In the genomic region with DNA sequence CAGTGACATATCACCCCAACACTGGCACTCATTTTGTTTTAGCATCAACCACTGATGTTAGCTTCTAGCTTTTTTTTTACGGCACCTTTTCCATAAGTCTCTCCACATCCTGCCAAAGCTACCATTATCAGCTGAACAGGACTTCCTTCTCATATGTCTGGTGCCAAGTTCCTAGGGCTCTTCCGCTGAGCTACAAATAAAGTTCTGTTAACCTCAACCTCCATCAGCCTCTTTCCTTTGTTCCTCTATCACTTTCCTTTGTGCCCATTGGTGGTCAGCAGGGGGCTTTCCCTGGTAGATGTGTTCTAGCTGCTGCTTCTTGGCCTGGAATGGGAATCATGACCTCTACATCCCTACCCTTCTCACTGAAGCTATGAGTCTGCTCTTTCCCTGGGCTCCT, we compare ENCODE assay signal across 16 cellular contexts.
DNase-seq lines count a peak whose midpoint lies in the region; ATAC-seq and TF ChIP-seq lines count a peak whose summit lies in the region.
"Had no signal": no experiment of that assay in that cellular context is flagged by ENCODE, and none has a peak within 500 bp of the region (broad histone marks: within the 10 kb centered on the region; RNA-seq: fewer than 3 reads in every experiment).

No MANE protein-coding gene starts in this region.

- no peaks in the 10 kb centered on the region for H3K36me3 ChIP-seq in CD4-positive, CD25-positive, alpha-beta regulatory T cell (ENCODE audit: control insufficient read depth, insufficient read depth, low read length)
- H3K36me3 ChIP-seq in sigmoid colon = no peaks in the 10 kb centered on the region
- H3K36me3 ChIP-seq: BLaER1 had no signal

- H3K9me3 Mint-ChIP-seq in CD4-positive, CD25-positive, alpha-beta regulatory T cell = no peaks in the 10 kb centered on the region
- no peaks in the 10 kb centered on the region for H3K9me3 Mint-ChIP-seq in WTC11
- H3K9me3 Mint-ChIP-seq: CD8-positive, alpha-beta memory T cell; HFFc6 had no signal

- POLR2A ChIA-PET in WTC11 (lab: Charles Lee) = no interaction called here

- TF ChIP-seq CTCF in WTC11 (IDR thresholded peaks at IDR 0.05) (no peak), sigmoid colon (IDR thresholded peaks at IDR 0.05) (no peak)

- H3K4me3 Mint-ChIP-seq in CD4-positive, CD25-positive, alpha-beta regulatory T cell = no peak overlapping the region
- H3K4me3 Mint-ChIP-seq in WTC11 = no peak overlapping the region
- H3K4me3 Mint-ChIP-seq: CD8-positive, alpha-beta memory T cell; HFFc6 had no signal

- H3K36me3 Mint-ChIP-seq in CD4-positive, CD25-positive, alpha-beta regulatory T cell = peaks cover 18% of the 10 kb centered on the region
- H3K36me3 Mint-ChIP-seq in WTC11 = no peaks in the 10 kb centered on the region

- 88 to 94% methylated on average over 2 of the region's 2 CpGs for WGBS in sigmoid colon, 2 donors

- H3K4me1 ChIP-seq in CD4-positive, CD25-positive, alpha-beta regulatory T cell (ENCODE audit: control insufficient read depth, insufficient read depth, low read length, poor library complexity, severe bottlenecking) = no peaks in the 10 kb centered on the region
- peaks cover 0 to 14% (median 8%) of the 10 kb centered on the region in 4 donors for H3K4me1 ChIP-seq in sigmoid colon

- no peak for TF ChIP-seq POLR2A in sigmoid colon (IDR thresholded peaks at IDR 0.05)

- peaks cover 18 to 20% (median 19%) of the 10 kb centered on the region in 4 donors for H3K4me1 Mint-ChIP-seq in CD4-positive, CD25-positive, alpha-beta regulatory T cell
- H3K4me1 Mint-ChIP-seq in WTC11 = peaks cover 11% of the 10 kb centered on the region; the same call in 1 of the 2 replicates

- intact Hi-C loops in sigmoid colon (cut with DNase I) = no loop called here

- H3K9me3 ChIP-seq in CD4-positive, CD25-positive, alpha-beta regulatory T cell (ENCODE audit: control insufficient read depth in 2 of 2, low read length in 2 of 2) = no peaks in the 10 kb centered on the region
- H3K9me3 ChIP-seq in sigmoid colon = no peaks in the 10 kb centered on the region
- H3K9me3 ChIP-seq: BLaER1 had no signal

- no peak overlapping the region for H3K27ac ChIP-seq in CD4-positive, CD25-positive, alpha-beta regulatory T cell (ENCODE audit: insufficient read depth, low read length, poor library complexity, severe bottlenecking)
- no peak overlapping the region for H3K27ac ChIP-seq in sigmoid colon
- H3K27ac ChIP-seq: BLaER1 had no signal

- H3K27ac Mint-ChIP-seq in CD4-positive, CD25-positive, alpha-beta regulatory T cell = peak overlapping the region in 2 of 3 donors; percentile 8 to 71
- peak overlapping the region; percentile 16; the same call in 1 of the 2 replicates for H3K27ac Mint-ChIP-seq in WTC11
- H3K27ac Mint-ChIP-seq: HFFc6 had no signal

- ATAC-seq in CD4-positive, CD25-positive, alpha-beta regulatory T cell (ENCODE audit: low read depth in 2 of 2) = no peak
- no peak for ATAC-seq in WTC11

- TF ChIP-seq EP300 in sigmoid colon (IDR thresholded peaks at IDR 0.05) = no peak

- no peak overlapping the region for H3K4me3 ChIP-seq in CD4-positive, CD25-positive, alpha-beta regulatory T cell (ENCODE audit: low read depth, low read length)
- H3K4me3 ChIP-seq in Jurkat, Clone E6-1 (ENCODE audit: low read length) = no peak overlapping the region
- no peak overlapping the region for H3K4me3 ChIP-seq in sigmoid colon
- H3K4me3 ChIP-seq: BLaER1 had no signal

- H3K27me3 Mint-ChIP-seq in CD4-positive, CD25-positive, alpha-beta regulatory T cell = no peaks in the 10 kb centered on the region
- H3K27me3 Mint-ChIP-seq in WTC11 (ENCODE audit: low read depth) = no peaks in the 10 kb centered on the region
- H3K27me3 Mint-ChIP-seq: CD8-positive, alpha-beta memory T cell had no signal

- CTCF ChIA-PET in WTC11 (lab: Charles Lee) = no interaction called here

- DNase-seq in CD4-positive, CD25-positive, alpha-beta regulatory T cell = no peak
- DNase-seq in Jurkat, Clone E6-1 (ENCODE audit: low read depth, low spot score) = peak; percentile 65
- DNase-seq in WTC11 (ENCODE audit: low spot score) = no peak
- peak; percentile 21 to 87 for DNase-seq in lung microvascular endothelial cell (ENCODE audit: low read depth in 2 of 2)
- DNase-seq in GOT3 (lab: John Stamatoyannopoulos, UW) = no peak
- DNase-seq in sigmoid colon = no peak
- no peak for DNase-seq in G401 (ENCODE audit: low spot score)
- DNase-seq in SW 1271 (lab: John Stamatoyannopoulos, UW) = no peak
- DNase-seq: CD8-positive, alpha-beta memory T cell; HFFc6; Kasumi-1; NCI-H1417; NCI-H1930; NCI-H526 treated with DMSO at 0.1 percent for 48 hours; SHP77 treated with DMSO at 0.1 percent for 48 hours had no signal

- in situ Hi-C loops in G401 (cut with HindIII; ENCODE audit: low sequenced_read_pairs) = no loop called here

- no peaks in the 10 kb centered on the region for H3K27me3 ChIP-seq in CD4-positive, CD25-positive, alpha-beta regulatory T cell (ENCODE audit: control insufficient read depth, insufficient read depth, low read length)
- H3K27me3 ChIP-seq in sigmoid colon = no peaks in the 10 kb centered on the region
- H3K27me3 ChIP-seq: BLaER1 had no signal

TF ChIP-seq in WTC11, 78 proteins besides CTCF, POLR2A, EP300 and RAD21:
- no peak for TF ChIP-seq ZNF138 (CRISPR knock-in tag; conservative IDR thresholded peaks at IDR 0.05)
- no peak for TF ChIP-seq ZBTB43 (CRISPR knock-in tag; IDR thresholded peaks at IDR 0.05)
- TF ChIP-seq JUN (CRISPR knock-in tag; IDR thresholded peaks at IDR 0.05) = no peak
- TF ChIP-seq ZNF396 (CRISPR knock-in tag; IDR thresholded peaks at IDR 0.05; ENCODE audit: borderline replicate concordance) = no peak

Comparison
In these comparisons a context has a peak if more than half of its experiments do, and no peak if none do; other contexts are left out.
1. DNase-seq: peak in Jurkat, Clone E6-1 (single experiment) and lung microvascular endothelial cell (2 of 2); none in CD4-positive, CD25-positive, alpha-beta regulatory T cell (0 of 3), WTC11 (single experiment), GOT3 (single experiment), sigmoid colon (single experiment), G401 (single experiment) and SW 1271 (0 of 2).